18 cellular contexts compared by ENCODE assay signal in the genomic region with DNA sequence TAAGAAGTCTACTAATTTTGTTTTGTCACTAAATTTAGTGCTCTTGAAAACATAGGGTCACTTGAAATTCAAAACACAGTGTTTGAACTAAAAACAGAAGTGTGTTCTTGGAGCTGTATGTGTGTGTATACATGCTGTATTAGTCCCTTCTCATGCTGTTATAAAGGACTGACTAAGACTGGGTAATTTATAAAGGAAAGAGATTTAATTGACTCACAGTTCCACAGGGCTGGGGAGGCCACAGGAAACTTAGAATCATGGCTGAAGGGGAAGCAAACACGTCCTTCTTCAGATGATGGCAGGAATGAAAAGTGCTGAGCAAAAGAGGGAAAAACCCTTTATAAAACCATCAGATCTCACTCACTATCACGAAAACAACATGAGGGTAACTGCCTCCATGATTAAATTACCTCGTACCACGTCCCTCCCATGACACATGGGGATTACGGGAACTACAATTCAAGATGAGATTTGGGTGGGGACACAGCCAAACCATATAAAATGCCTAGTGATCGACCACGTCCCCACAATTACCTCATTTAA.
DNase-seq lines count a peak whose midpoint lies in the region; ATAC-seq lines count a peak whose summit lies in the region.
"Had no signal": no experiment of that assay in that cellular context is flagged by ENCODE, and none has a peak within 500 bp of the region (broad histone marks: within the 10 kb centered on the region; RNA-seq: fewer than 3 reads in every experiment).

No MANE protein-coding gene starts in this region.

- peaks cover 27% of the 10 kb centered on the region for H3K4me1 Mint-ChIP-seq in activated CD8-positive, alpha-beta memory T cell treated with anti-CD3 and anti-CD28 coated beads, Interleukin-2, amount 10 ng/mL, durations not matched to agents 7 days and 5 days
- peaks cover 25% of the 10 kb centered on the region for H3K4me1 Mint-ChIP-seq in activated T-helper 17 cell treated with anti-CD3 and anti-CD28 coated beads, Interleukin-2, amount 50 U/mL, for 72 hours
- peaks cover 42% of the 10 kb centered on the region for H3K4me1 Mint-ChIP-seq in stimulated activated naive CD8-positive, alpha-beta T cell treated with anti-CD3 and anti-CD28 coated beads, Interleukin-15, Interleukin-2, amounts not matched to agents 100 ng/mL and 50 ng/mL, for 24 hours (ENCODE audit: low read depth)

- H3K27ac Mint-ChIP-seq in activated CD8-positive, alpha-beta memory T cell treated with anti-CD3 and anti-CD28 coated beads, Interleukin-2, amount 10 ng/mL, durations not matched to agents 7 days and 5 days = peak overlapping the region; percentile 32
- H3K27ac Mint-ChIP-seq in activated T-helper 17 cell treated with anti-CD3 and anti-CD28 coated beads, Interleukin-2, amount 50 U/mL, for 72 hours = peak overlapping the region; percentile 97
- peak overlapping the region; percentile 74 for H3K27ac Mint-ChIP-seq in stimulated activated naive CD8-positive, alpha-beta T cell treated with anti-CD3 and anti-CD28 coated beads, Interleukin-15, Interleukin-2, amounts not matched to agents 100 ng/mL and 50 ng/mL, for 24 hours

- peaks cover 17% of the 10 kb centered on the region for H3K36me3 Mint-ChIP-seq in activated CD8-positive, alpha-beta memory T cell treated with anti-CD3 and anti-CD28 coated beads, Interleukin-2, amount 10 ng/mL, durations not matched to agents 7 days and 5 days
- H3K36me3 Mint-ChIP-seq in activated T-helper 17 cell treated with anti-CD3 and anti-CD28 coated beads, Interleukin-2, amount 50 U/mL, for 72 hours (ENCODE audit: low read depth) = peaks cover 6% of the 10 kb centered on the region
- H3K36me3 Mint-ChIP-seq in stimulated activated naive CD8-positive, alpha-beta T cell treated with anti-CD3 and anti-CD28 coated beads, Interleukin-15, Interleukin-2, amounts not matched to agents 100 ng/mL and 50 ng/mL, for 24 hours (ENCODE audit: low read depth) = peaks cover 16% of the 10 kb centered on the region

- H3K27me3 Mint-ChIP-seq in activated CD8-positive, alpha-beta memory T cell treated with anti-CD3 and anti-CD28 coated beads, Interleukin-2, amount 10 ng/mL, durations not matched to agents 7 days and 5 days = no peaks in the 10 kb centered on the region
- H3K27me3 Mint-ChIP-seq in activated T-helper 17 cell treated with anti-CD3 and anti-CD28 coated beads, Interleukin-2, amount 50 U/mL, for 72 hours = no peaks in the 10 kb centered on the region
- no peaks in the 10 kb centered on the region for H3K27me3 Mint-ChIP-seq in stimulated activated naive CD8-positive, alpha-beta T cell treated with anti-CD3 and anti-CD28 coated beads, Interleukin-15, Interleukin-2, amounts not matched to agents 100 ng/mL and 50 ng/mL, for 24 hours

- no peak for DNase-seq in activated CD8-positive, alpha-beta memory T cell treated with anti-CD3 and anti-CD28 coated beads, Interleukin-2, amount 10 ng/mL, durations not matched to agents 7 days and 5 days
- DNase-seq in activated CD8-positive, alpha-beta memory T cell treated with anti-CD3 and anti-CD28 coated beads for 24 hours = no peak
- DNase-seq in stimulated activated CD4-positive, alpha-beta T cell treated with anti-CD3 and anti-CD28 coated beads, Interleukin-1b, Interleukin-23, amount 100 ng/mL, for 48 hours = peak; percentile 57
- no peak for DNase-seq in stimulated activated CD4-positive, alpha-beta T cell treated with anti-CD3 and anti-CD28 coated beads, Interleukin-2, amount 100 ng/mL, for 24 hours
- no peak for DNase-seq in NAMALWA (ENCODE audit: low spot score)
- DNase-seq: ACHN, AML-193, COR-L47, DMS153, GM23248, HCEC 1CT, NCI-H1092, NCI-H146, NCI-H2081 treated with DMSO at 0.1 percent for 48 hours, NCI-H510A, NCI-H774 had no signal

- CTCF ChIA-PET in activated CD8-positive, alpha-beta memory T cell treated with anti-CD3 and anti-CD28 coated beads, Interleukin-2, amount 10 ng/mL, durations not matched to agents 7 days and 5 days (lab: Charles Lee) = no interaction called here

- H3K9me3 Mint-ChIP-seq in activated CD8-positive, alpha-beta memory T cell treated with anti-CD3 and anti-CD28 coated beads, Interleukin-2, amount 10 ng/mL, durations not matched to agents 7 days and 5 days (ENCODE audit: low read depth) = peaks cover 7% of the 10 kb centered on the region
- H3K9me3 Mint-ChIP-seq in activated T-helper 17 cell treated with anti-CD3 and anti-CD28 coated beads, Interleukin-2, amount 50 U/mL, for 72 hours = peaks cover 3% of the 10 kb centered on the region
- peaks cover 19% of the 10 kb centered on the region for H3K9me3 Mint-ChIP-seq in stimulated activated naive CD8-positive, alpha-beta T cell treated with anti-CD3 and anti-CD28 coated beads, Interleukin-15, Interleukin-2, amounts not matched to agents 100 ng/mL and 50 ng/mL, for 24 hours

- ATAC-seq in activated CD8-positive, alpha-beta memory T cell treated with anti-CD3 and anti-CD28 coated beads, Interleukin-2, amount 10 ng/mL, durations not matched to agents 7 days and 5 days = no peak
- peak; percentile 89 for ATAC-seq in activated T-helper 17 cell treated with anti-CD3 and anti-CD28 coated beads, Interleukin-2, amount 50 U/mL, for 72 hours (replicated peaks)

- no peak overlapping the region for H3K4me3 Mint-ChIP-seq in activated CD8-positive, alpha-beta memory T cell treated with anti-CD3 and anti-CD28 coated beads, Interleukin-2, amount 10 ng/mL, durations not matched to agents 7 days and 5 days
- H3K4me3 Mint-ChIP-seq in activated T-helper 17 cell treated with anti-CD3 and anti-CD28 coated beads, Interleukin-2, amount 50 U/mL, for 72 hours = peak overlapping the region; percentile 59
- no peak overlapping the region for H3K4me3 Mint-ChIP-seq in stimulated activated naive CD8-positive, alpha-beta T cell treated with anti-CD3 and anti-CD28 coated beads, Interleukin-15, Interleukin-2, amounts not matched to agents 100 ng/mL and 50 ng/mL, for 24 hours

Comparison
In these comparisons a context has a peak if more than half of its experiments do, and no peak if none do; other contexts are left out.
1. H3K27ac Mint-ChIP-seq: peak in every context shown above with its lines; median percentile 97 in activated T-helper 17 cell treated with anti-CD3 and anti-CD28 coated beads, Interleukin-2, amount 50 U/mL, for 72 hours; 74 in stimulated activated naive CD8-positive, alpha-beta T cell treated with anti-CD3 and anti-CD28 coated beads, Interleukin-15, Interleukin-2, amounts not matched to agents 100 ng/mL and 50 ng/mL, for 24 hours; 32 in activated CD8-positive, alpha-beta memory T cell treated with anti-CD3 and anti-CD28 coated beads, Interleukin-2, amount 10 ng/mL, durations not matched to agents 7 days and 5 days.